In the genomic region with DNA sequence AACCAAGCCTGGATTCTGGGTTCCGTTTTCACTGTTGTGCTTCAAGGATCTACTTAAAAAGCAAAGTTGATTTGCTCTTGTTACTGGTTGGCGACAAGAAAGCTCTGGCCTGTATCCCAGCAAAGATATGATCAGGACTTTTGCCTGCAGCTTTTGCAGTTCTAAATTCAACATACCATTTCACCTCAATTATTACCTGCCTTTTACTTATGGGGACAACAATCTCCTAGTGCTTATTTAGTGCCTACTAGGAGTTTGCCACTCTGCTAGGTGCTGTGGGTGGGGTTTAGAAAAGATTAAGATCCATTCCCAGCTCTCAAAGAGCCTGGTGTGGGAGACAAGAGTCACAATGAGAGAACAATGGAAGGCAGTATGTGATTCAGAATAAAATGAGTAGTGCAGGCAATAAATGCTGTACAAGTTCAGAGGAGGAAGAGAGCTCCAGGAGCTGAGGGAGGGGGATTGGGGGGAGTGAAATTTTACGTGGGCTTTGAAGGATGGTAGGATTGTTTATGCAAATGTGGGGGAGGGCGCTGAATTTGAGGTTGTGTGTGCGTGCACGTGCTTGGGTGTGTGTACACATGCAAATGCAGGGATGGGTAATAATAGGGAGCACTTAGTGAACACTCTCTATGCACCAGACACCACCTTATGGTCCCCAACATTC, we compare ENCODE assay signal across 1 cellular context.
TF ChIP-seq lines count a peak whose summit lies in the region.

No MANE protein-coding gene starts in this region.

TF ChIP-seq in K562, 482 proteins besides CTCF, POLR2A, EP300 and RAD21:
- TF ChIP-seq, protein P1, sequence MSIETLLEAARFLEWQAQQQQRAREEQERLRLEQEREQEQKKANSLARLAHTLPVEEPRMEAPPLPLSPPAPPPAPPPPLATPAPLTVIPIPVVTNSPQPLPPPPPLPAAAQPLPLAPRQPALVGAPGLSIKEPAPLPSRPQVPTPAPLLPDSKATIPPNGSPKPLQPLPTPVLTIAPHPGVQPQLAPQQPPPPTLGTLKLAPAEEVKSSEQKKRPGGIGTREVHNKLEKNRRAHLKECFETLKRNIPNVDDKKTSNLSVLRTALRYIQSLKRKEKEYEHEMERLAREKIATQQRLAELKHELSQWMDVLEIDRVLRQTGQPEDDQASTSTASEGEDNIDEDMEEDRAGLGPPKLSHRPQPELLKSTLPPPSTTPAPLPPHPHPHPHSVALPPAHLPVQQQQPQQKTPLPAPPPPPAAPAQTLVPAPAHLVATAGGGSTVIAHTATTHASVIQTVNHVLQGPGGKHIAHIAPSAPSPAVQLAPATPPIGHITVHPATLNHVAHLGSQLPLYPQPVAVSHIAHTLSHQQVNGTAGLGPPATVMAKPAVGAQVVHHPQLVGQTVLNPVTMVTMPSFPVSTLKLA (conservative IDR thresholded peaks at IDR 0.05): peak in 1 of 2 experiments; percentile 47; a peak in 2 of 4 replicates
- TF ChIP-seq TBP (optimal IDR thresholded peaks at IDR 0.05; ENCODE audit: low read depth, low read length) (peak; percentile 61), ZNF146 (CRISPR knock-in tag; IDR thresholded peaks at IDR 0.05; ENCODE audit: unreplicated experiment) (no peak), BHLHE40 (IDR thresholded peaks at IDR 0.05; ENCODE audit: low read length) (peak; percentile 80)
- TF ChIP-seq, protein P2, sequence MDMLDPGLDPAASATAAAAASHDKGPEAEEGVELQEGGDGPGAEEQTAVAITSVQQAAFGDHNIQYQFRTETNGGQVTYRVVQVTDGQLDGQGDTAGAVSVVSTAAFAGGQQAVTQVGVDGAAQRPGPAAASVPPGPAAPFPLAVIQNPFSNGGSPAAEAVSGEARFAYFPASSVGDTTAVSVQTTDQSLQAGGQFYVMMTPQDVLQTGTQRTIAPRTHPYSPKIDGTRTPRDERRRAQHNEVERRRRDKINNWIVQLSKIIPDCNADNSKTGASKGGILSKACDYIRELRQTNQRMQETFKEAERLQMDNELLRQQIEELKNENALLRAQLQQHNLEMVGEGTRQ (CRISPR knock-in tag; IDR thresholded peaks at IDR 0.05): no peak
